ENCODE assay signal across 20 cellular contexts in the genomic region with DNA sequence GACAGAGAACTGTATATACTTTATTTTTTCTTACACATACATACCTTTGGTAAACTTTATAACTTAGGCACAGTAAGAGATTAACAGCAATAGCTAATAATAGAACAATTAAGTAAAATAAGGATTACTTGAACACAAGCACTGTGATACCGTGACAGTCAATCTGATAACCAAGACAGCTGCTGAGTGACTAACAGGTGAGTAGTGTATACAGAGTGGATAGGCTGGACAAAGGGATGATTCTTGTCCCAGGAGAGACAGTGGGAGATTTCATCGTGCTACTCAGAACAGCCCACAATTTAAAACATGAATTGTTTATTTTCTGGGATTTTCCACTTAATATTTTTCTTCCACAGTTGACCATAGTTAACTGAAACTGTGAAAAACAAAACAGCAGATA.
"Had no signal": no experiment of that assay in that cellular context is flagged by ENCODE, and none has a peak within 500 bp of the region (broad histone marks: within the 10 kb centered on the region; RNA-seq: fewer than 3 reads in every experiment).

No MANE protein-coding gene starts in this region.

- H3K9me3 Mint-ChIP-seq: naive thymus-derived CD8-positive, alpha-beta T cell had no signal

- H3K4me1 Mint-ChIP-seq: naive thymus-derived CD8-positive, alpha-beta T cell had no signal

- H3K36me3 ChIP-seq: esophagus muscularis mucosa, gastroesophageal sphincter, neutrophil, right atrium auricular region, sigmoid colon, stomach, thoracic aorta, transverse colon had no signal

- ATAC-seq: gastroesophageal sphincter; left colon; left ventricle myocardium superior; naive thymus-derived CD8-positive, alpha-beta T cell had no signal

- H3K27me3 Mint-ChIP-seq: naive thymus-derived CD8-positive, alpha-beta T cell had no signal

- H3K27me3 ChIP-seq: gastroesophageal sphincter, neutrophil, right atrium auricular region, sigmoid colon, stomach, transverse colon had no signal

- H3K27ac Mint-ChIP-seq: naive thymus-derived CD8-positive, alpha-beta T cell had no signal

- DNase-seq: effector memory CD4-positive, alpha-beta T cell; glutamatergic neuron; kidney; left colon; left ventricle myocardium superior; naive thymus-derived CD8-positive, alpha-beta T cell; sigmoid colon; small intestine; stimulated activated CD4-positive, alpha-beta T cell treated with anti-CD3 and anti-CD28 coated beads, Interleukin-12 subunit alpha, Interleukin-12 subunit beta, amount 100 ng/mL, for 4 hours; stimulated activated naive CD4-positive, alpha-beta T cell; stomach; substantia nigra; transverse colon had no signal

- H3K9me3 ChIP-seq: esophagus muscularis mucosa, gastroesophageal sphincter, neutrophil, right atrium auricular region, sigmoid colon, stomach, thoracic aorta, transverse colon had no signal

- H3K4me3 Mint-ChIP-seq: naive thymus-derived CD8-positive, alpha-beta T cell had no signal

- H3K4me1 ChIP-seq: esophagus muscularis mucosa, gastroesophageal sphincter, right atrium auricular region, sigmoid colon, stomach, transverse colon had no signal

- H3K4me3 ChIP-seq: esophagus muscularis mucosa, gastroesophageal sphincter, lung, right atrium auricular region, sigmoid colon, stomach, thoracic aorta, transverse colon had no signal

- H3K27ac ChIP-seq: epithelial cell of prostate, esophagus muscularis mucosa, gastroesophageal sphincter, neutrophil, right atrium auricular region, sigmoid colon, stomach, thoracic aorta, transverse colon had no signal
